ENCODE assay signal across 17 cellular contexts in the genomic region with DNA sequence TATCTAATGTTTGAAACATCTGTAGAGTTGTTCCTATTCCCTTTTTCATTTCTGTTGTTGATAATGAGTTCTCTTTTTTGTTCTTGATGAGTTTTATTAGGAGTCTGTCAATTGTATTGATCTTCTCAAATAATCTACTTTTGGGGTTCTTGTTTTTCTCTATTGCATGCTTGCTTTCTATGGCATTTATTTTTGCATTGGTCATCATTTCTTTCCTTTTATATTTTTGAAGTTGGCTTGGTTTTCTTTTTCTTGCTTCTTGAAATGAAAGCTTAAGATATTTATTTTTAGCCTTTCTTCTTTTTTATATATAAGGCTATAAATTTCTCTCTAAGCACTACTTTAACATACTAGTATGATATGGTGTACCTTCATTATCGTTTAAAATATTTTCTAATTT.
"Had no signal": no experiment of that assay in that cellular context is flagged by ENCODE, and none has a peak within 500 bp of the region (broad histone marks: within the 10 kb centered on the region; RNA-seq: fewer than 3 reads in every experiment).

No MANE protein-coding gene starts in this region.

- H3K27me3 ChIP-seq: colonic mucosa, foreskin keratinocyte had no signal

- DNase-seq: colonic mucosa; cortex of kidney; effector CD8-positive, alpha-beta T cell; effector memory CD8-positive, alpha-beta T cell; endodermal cell; foreskin keratinocyte; heart left ventricle; hippocampal formation; left cardiac atrium; left lung; left ventricle myocardium superior; lower lobe of right lung; mesenchymal stem cell; mucosa of descending colon; naive B cell had no signal

- ATAC-seq: effector memory CD8-positive, alpha-beta T cell; foreskin keratinocyte; gastroesophageal sphincter; heart left ventricle; left lung; left ventricle myocardium superior; lower lobe of right lung; mucosa of descending colon had no signal

- H3K4me3 ChIP-seq: colonic mucosa, esophagus muscularis mucosa, gastroesophageal sphincter, heart left ventricle, left lung, lower lobe of right lung, mucosa of descending colon had no signal

- H3K27ac ChIP-seq: colonic mucosa, esophagus muscularis mucosa, foreskin keratinocyte, gastroesophageal sphincter, heart left ventricle, left lung, lower lobe of right lung had no signal

- H3K4me1 ChIP-seq: colonic mucosa, esophagus muscularis mucosa, gastroesophageal sphincter, heart left ventricle, left lung, lower lobe of right lung had no signal

- H3K9me3 ChIP-seq: colonic mucosa, left lung, lower lobe of right lung, mucosa of descending colon had no signal

- H3K36me3 ChIP-seq: colonic mucosa, esophagus muscularis mucosa, gastroesophageal sphincter, heart left ventricle, left lung, lower lobe of right lung had no signal
